In the genomic region with DNA sequence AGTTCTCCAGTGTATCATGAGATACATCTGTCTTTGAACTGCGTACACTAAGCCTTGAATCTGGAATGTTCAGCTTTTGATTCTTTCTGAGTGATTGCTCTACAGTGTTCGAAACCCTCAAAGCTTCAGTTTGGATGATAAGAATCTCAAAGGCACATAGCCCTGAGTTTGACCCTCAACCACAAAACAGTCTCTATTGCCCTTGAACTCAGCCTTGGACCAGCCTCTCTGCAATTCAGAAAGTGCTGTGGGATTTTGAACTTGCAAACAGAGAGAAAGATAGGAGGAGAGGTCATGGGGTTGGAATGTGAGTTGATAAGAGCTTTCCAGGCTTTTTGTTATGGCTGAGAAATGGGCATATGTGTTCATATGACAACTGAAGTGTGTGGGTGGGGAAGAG, we compare ENCODE assay signal across 18 cellular contexts.
A peak's percentile ranks its signal among the peaks of the same experiment; 100 is the strongest.
DNase-seq lines count a peak whose midpoint lies in the region; ATAC-seq and TF ChIP-seq lines count a peak whose summit lies in the region.
"Had no signal": no experiment of that assay in that cellular context is flagged by ENCODE, and none has a peak within 500 bp of the region (broad histone marks: within the 10 kb centered on the region; RNA-seq: fewer than 3 reads in every experiment).

No MANE protein-coding gene starts in this region.

- no peaks in the 10 kb centered on the region for H3K9me3 Mint-ChIP-seq in activated naive CD4-positive, alpha-beta T cell treated with anti-CD3 and anti-CD28 coated beads for 36 hours

- H3K79me2 ChIP-seq in KMS-11 (ENCODE audit: insufficient read depth, low read depth): no peaks in the 10 kb centered on the region

- H3K9ac ChIP-seq in BLaER1 treated with 17β-estradiol and CSF1 and Interleukin-3, amounts not matched to agents 10 nM and 100 nM: no peak overlapping the region
- H3K9ac ChIP-seq in KMS-11: no peak overlapping the region
- H3K9ac ChIP-seq in mesenchymal stem cell (ENCODE audit: low read length): no peak overlapping the region

- H2BK5ac ChIP-seq in mesenchymal stem cell (ENCODE audit: low read depth, low read length, poor library complexity, severe bottlenecking): peak overlapping the region; percentile 57

- no peak overlapping the region for H3K14ac ChIP-seq in mesenchymal stem cell (ENCODE audit: low read length in 2 of 2)

- DNase-seq in amniotic epithelial cell (ENCODE audit: low read depth): peak; percentile 45
- DNase-seq in mesenchymal stem cell: no peak
- DNase-seq in vagina (ENCODE audit: extremely low spot score in 2 of 2): no peak
- no peak for DNase-seq in activated naive CD4-positive, alpha-beta T cell treated with anti-CD3 and anti-CD28 coated beads for 36 hours
- no peak for DNase-seq in stimulated activated naive CD4-positive, alpha-beta T cell treated with Interleukin-2 at 50 U/mL for 16 hours (lab: John Stamatoyannopoulos, UW)
- DNase-seq: C1 segment of cervical spinal cord, DMS 273 treated with DMSO at 0.1 percent for 48 hours, GF-D8, NCI-H1436, NCI-H2029 treated with DMSO at 0.1 percent for 48 hours, NCI-H2171 treated with DMSO at 0.1 percent for 48 hours, NCI-H510A, NCI-H774, SHP77 treated with DMSO at 0.1 percent for 48 hours had no signal

- H3K18ac ChIP-seq in mesenchymal stem cell (ENCODE audit: low read depth in 1 of 2, low read length in 2 of 2): no peak overlapping the region

- TF ChIP-seq CTCF in KMS-11 (conservative IDR thresholded peaks at IDR 0.05; ENCODE audit: low read depth, low read length) (no peak), vagina (IDR thresholded peaks at IDR 0.05) (no peak)

- H3K27me3 Mint-ChIP-seq in activated naive CD4-positive, alpha-beta T cell treated with anti-CD3 and anti-CD28 coated beads for 36 hours (ENCODE audit: low read depth): peaks cover 9% of the 10 kb centered on the region

- H4K8ac ChIP-seq in mesenchymal stem cell (ENCODE audit: low read length): no peak overlapping the region

- peak overlapping the region in 6 of 11 experiments; percentile 0 to 77 (median 46); a peak in 7 of 22 replicates for H3K4me2 ChIP-seq in BLaER1 treated with 17β-estradiol and CSF1 and Interleukin-3, amounts not matched to agents 10 nM and 100 nM
- H3K4me2 ChIP-seq in KMS-11 (peak overlapping the region; percentile 8; the same call in 1 of the 2 replicates), mesenchymal stem cell (ENCODE audit: low read length, poor library complexity, severe bottlenecking) (no peak overlapping the region)

- H3K23ac ChIP-seq in mesenchymal stem cell (ENCODE audit: low read length in 2 of 2): no peak overlapping the region

- H2AK5ac ChIP-seq in mesenchymal stem cell (ENCODE audit: low read length, severe bottlenecking): no peak overlapping the region

- no peak for TF ChIP-seq POLR2A in vagina (IDR thresholded peaks at IDR 0.05)

- H3K4me3 Mint-ChIP-seq in activated naive CD4-positive, alpha-beta T cell treated with anti-CD3 and anti-CD28 coated beads for 36 hours: no peak overlapping the region

- CTCF ChIA-PET in activated naive CD4-positive, alpha-beta T cell treated with anti-CD3 and anti-CD28 coated beads for 36 hours (lab: Charles Lee): interaction anchor here (0.6 kb wide), 1 partner anchor 226 kb away, joined by 3 read pairs; no protein-coding TSS in a partner anchor

- H3K4me1 Mint-ChIP-seq in activated naive CD4-positive, alpha-beta T cell treated with anti-CD3 and anti-CD28 coated beads for 36 hours (ENCODE audit: low read depth): no peaks in the 10 kb centered on the region

- H3K27me3 ChIP-seq in BLaER1 treated with 17β-estradiol and CSF1 and Interleukin-3, amounts not matched to agents 10 nM and 100 nM: no peaks in the 10 kb centered on the region
- H3K27me3 ChIP-seq in KMS-11 (ENCODE audit: insufficient read depth, low read depth) (no peaks in the 10 kb centered on the region), mesenchymal stem cell (ENCODE audit: control insufficient read depth in 1 of 2, insufficient read depth in 1 of 2, low read length in 2 of 2) (no peaks in the 10 kb centered on the region), vagina (no peaks in the 10 kb centered on the region)

- ATAC-seq in GM19397 (IDR thresholded peaks at IDR 0.05; ENCODE audit: unreplicated experiment): no peak
- ATAC-seq: SK-N-SH treated with all-trans-retinoic acid at 6 μM for 48 hours had no signal

- H3K36me3 ChIP-seq in BLaER1 treated with 17β-estradiol and CSF1 and Interleukin-3, amounts not matched to agents 10 nM and 100 nM: no peaks in the 10 kb centered on the region
- no peaks in the 10 kb centered on the region for H3K36me3 ChIP-seq in KMS-11 (ENCODE audit: insufficient read depth)
- no peaks in the 10 kb centered on the region for H3K36me3 ChIP-seq in mesenchymal stem cell (ENCODE audit: control insufficient read depth in 1 of 2, insufficient read depth in 2 of 2, low read depth in 1 of 2, low read length in 2 of 2)
- no peaks in the 10 kb centered on the region for H3K36me3 ChIP-seq in vagina

- no peak overlapping the region for H3K27ac ChIP-seq in BLaER1 treated with 17β-estradiol and CSF1 and Interleukin-3, amounts not matched to agents 10 nM and 100 nM
- H3K27ac ChIP-seq in KMS-11 (peak overlapping the region; percentile 6; the same call in 1 of the 2 replicates), mesenchymal stem cell (ENCODE audit: low read length, poor library complexity, severe bottlenecking) (no peak overlapping the region), vagina (no peak overlapping the region)

- 82% methylated on average over 2 of the region's 2 CpGs for WGBS in mesenchymal stem cell

- no peak overlapping the region for H3K4me3 ChIP-seq in BLaER1 treated with 17β-estradiol and CSF1 and Interleukin-3, amounts not matched to agents 10 nM and 100 nM
- no peak overlapping the region for H3K4me3 ChIP-seq in KMS-11 (IDR thresholded peaks at IDR 0.05; ENCODE audit: insufficient read depth, low read depth, low read length)
- no peak overlapping the region for H3K4me3 ChIP-seq in mesenchymal stem cell (ENCODE audit: insufficient read depth in 1 of 2, low read depth in 1 of 2, low read length in 2 of 2)
- no peak overlapping the region for H3K4me3 ChIP-seq in vagina

- no peaks in the 10 kb centered on the region for H3K36me3 Mint-ChIP-seq in activated naive CD4-positive, alpha-beta T cell treated with anti-CD3 and anti-CD28 coated beads for 36 hours (ENCODE audit: low read depth)

- H4K91ac ChIP-seq in mesenchymal stem cell (ENCODE audit: low read length): no peak overlapping the region

- H3K4ac ChIP-seq in mesenchymal stem cell (ENCODE audit: low read depth in 1 of 2, low read length in 2 of 2): no peak overlapping the region

- H4K20me1 ChIP-seq in BLaER1 treated with 17β-estradiol and CSF1 and Interleukin-3, amounts not matched to agents 10 nM and 100 nM: no peaks in the 10 kb centered on the region
- H4K20me1 ChIP-seq in KMS-11 (ENCODE audit: insufficient read depth): no peaks in the 10 kb centered on the region

- H2AFZ ChIP-seq in KMS-11 (ENCODE audit: low read depth) (no peak overlapping the region), mesenchymal stem cell (ENCODE audit: low read depth, low read length) (no peak overlapping the region)

- peaks cover 19 to 58% (median 45%) of the 10 kb centered on the region in 10 experiments for H3K4me1 ChIP-seq in BLaER1 treated with 17β-estradiol and CSF1 and Interleukin-3, amounts not matched to agents 10 nM and 100 nM
- H3K4me1 ChIP-seq in KMS-11 (ENCODE audit: low read depth, poor library complexity, severe bottlenecking): peaks cover 24% of the 10 kb centered on the region
- no peaks in the 10 kb centered on the region for H3K4me1 ChIP-seq in mesenchymal stem cell (ENCODE audit: control insufficient read depth, insufficient read depth, low read depth, low read length)
- peaks cover 2% of the 10 kb centered on the region for H3K4me1 ChIP-seq in vagina

- no peak overlapping the region for H2BK12ac ChIP-seq in mesenchymal stem cell (ENCODE audit: low read length in 2 of 2)

- no peaks in the 10 kb centered on the region for H3K79me1 ChIP-seq in mesenchymal stem cell (replicated peaks; ENCODE audit: low read length, poor library complexity, severe bottlenecking)

- 0 out of 22 replicates have a peak, but pooled peaks cover 0 to 4% (median 0%) of the 10 kb centered on the region in 11 experiments for H3K9me3 ChIP-seq in BLaER1 treated with 17β-estradiol and CSF1 and Interleukin-3, amounts not matched to agents 10 nM and 100 nM (replicated peaks in 1 of 11)
- no peaks in the 10 kb centered on the region for H3K9me3 ChIP-seq in mesenchymal stem cell (ENCODE audit: control insufficient read depth, low read length)
- H3K9me3 ChIP-seq in vagina: no peaks in the 10 kb centered on the region

- H3K27ac Mint-ChIP-seq in activated naive CD4-positive, alpha-beta T cell treated with anti-CD3 and anti-CD28 coated beads for 36 hours: no peak overlapping the region

- H2BK120ac ChIP-seq in mesenchymal stem cell (ENCODE audit: low read depth, low read length): no peak overlapping the region

- intact Hi-C loops in vagina (cut with DNase I): no loop called here
- intact Hi-C loops in activated naive CD4-positive, alpha-beta T cell treated with anti-CD3 and anti-CD28 coated beads for 36 hours (cut with micrococcal nuclease): no loop called here

- no peak overlapping the region for H2BK15ac ChIP-seq in mesenchymal stem cell (ENCODE audit: low read depth, poor library complexity, severe bottlenecking)
